Comparison of ENCODE assay signal across 2 cellular contexts in genomic region chr1:224182866-224183590, GRCh38.
TF ChIP-seq lines count a peak whose summit lies in the region.

Gene DEGS1, plus strand, starts transcription at chr1:224183240. Its CDS starts 97 bp downstream, at chr1:224183337.

TF ChIP-seq in HEK293T, 16 proteins besides CTCF, POLR2A, EP300 and RAD21 (continued from another document):
- TF ChIP-seq ELF4 (IDR thresholded peaks at IDR 0.05) (no peak), ARNT (IDR thresholded peaks at IDR 0.05) (no peak), BHLHE40 (IDR thresholded peaks at IDR 0.05; ENCODE audit: borderline replicate concordance) (no peak), CTBP1 (IDR thresholded peaks at IDR 0.05; ENCODE audit: borderline replicate concordance) (peak; percentile 44; the same call in 1 of the 2 replicates), NFRKB (IDR thresholded peaks at IDR 0.05) (no peak), FOXA1 (IDR thresholded peaks at IDR 0.05) (no peak)

TF ChIP-seq in SK-N-SH, 30 proteins besides CTCF, POLR2A, EP300 and RAD21 (continued from another document):
- TF ChIP-seq CHD2 (IDR thresholded peaks at IDR 0.05; ENCODE audit: low read length, partially characterized antibody) (no peak), REST (IDR thresholded peaks at IDR 0.05; ENCODE audit: low read depth, low read length) (peak; percentile 17; the same call in 1 of the 2 replicates), RFX5 (IDR thresholded peaks at IDR 0.05; ENCODE audit: low read length) (no peak; the same call in 1 of the 2 replicates), MEF2A (IDR thresholded peaks at IDR 0.05; ENCODE audit: borderline replicate concordance, low read depth) (no peak), NRF1 (IDR thresholded peaks at IDR 0.05; ENCODE audit: low read depth, low read length) (0 out of 2 replicates have a peak, but pooled peaks have one; percentile 18), MAX (IDR thresholded peaks at IDR 0.05; ENCODE audit: low read depth) (peak; percentile 67), USF2 (IDR thresholded peaks at IDR 0.05; ENCODE audit: borderline replicate concordance, low read depth, low read length) (no peak), MXI1 (IDR thresholded peaks at IDR 0.05; ENCODE audit: low read depth, low read length) (peak; percentile 78)
